Comparison of ENCODE assay signal across 25 cellular contexts in genomic region chr1:171699526-171699925, GRCh38. TPM values are rescaled to one million over a fixed set of nuclear protein-coding genes. Genes with fewer than 3 reads are reported as not detected.
"Had no signal": no experiment of that assay in that cellular context is flagged by ENCODE, and none has a peak within 500 bp of the region (broad histone marks: within the 10 kb centered on the region; RNA-seq: fewer than 3 reads in every experiment).

No MANE protein-coding gene starts in this region.

- H3K36me3 ChIP-seq: cardiac muscle cell, prostate gland had no signal

- H3K4me1 ChIP-seq: body of pancreas, heart left ventricle, prostate gland, right atrium auricular region, tibial artery had no signal

- ATAC-seq: activated CD4-positive, alpha-beta T cell treated with anti-CD3 and anti-CD28 coated beads for 36 hours; body of pancreas; heart left ventricle; left lobe of liver; T-cell had no signal

- H3K27me3 Mint-ChIP-seq: activated B cell treated with CpG ODN at 0.5 μM for 24 hours; activated CD4-positive, alpha-beta T cell treated with anti-CD3 and anti-CD28 coated beads for 36 hours; activated naive CD4-positive, alpha-beta T cell treated with anti-CD3 and anti-CD28 coated beads, Interleukin-2, amount 10 ng/mL, durations not matched to agents 7 days and 5 days; stimulated activated naive CD8-positive, alpha-beta T cell treated with anti-CD3 and anti-CD28 coated beads, Interleukin-15, Interleukin-2, amounts not matched to agents 100 ng/mL and 50 ng/mL, for 24 hours; T-cell had no signal

- H3K27me3 ChIP-seq: body of pancreas, cardiac muscle cell, heart left ventricle, right atrium auricular region, tibial artery had no signal

- H3K4me3 ChIP-seq: body of pancreas, cardiac muscle cell, heart left ventricle, lung, prostate gland, right atrium auricular region, tibial artery had no signal

- DNase-seq: activated B cell treated with CpG ODN at 0.5 μM for 24 hours; activated CD4-positive, alpha-beta T cell treated with anti-CD3 and anti-CD28 coated beads for 36 hours; activated CD4-positive, alpha-beta T cell treated with anti-CD3 and anti-CD28 coated beads, Interleukin-2, amount 50 U/mL, for 4 hours; activated CD8-positive, alpha-beta memory T cell treated with anti-CD3 and anti-CD28 coated beads, Interleukin-2, amount 50 U/mL, for 48 hours; activated effector memory CD4-positive, alpha-beta T cell treated with Interleukin-2 at 50 U/mL for 16 hours; activated naive CD4-positive, alpha-beta T cell treated with anti-CD3 and anti-CD28 coated beads, Interleukin-2, amount 10 ng/mL, durations not matched to agents 7 days and 5 days; activated T-cell treated with anti-CD3 and anti-CD28 coated beads, Interleukin-2, amount 50 U/mL, for 48 hours; body of pancreas; heart left ventricle; islet precursor cell; stimulated activated CD4-positive, alpha-beta T cell treated with anti-CD3 and anti-CD28 coated beads, Interleukin-1b, Interleukin-23, amount 100 ng/mL, for 48 hours; substantia nigra; T-cell; tibial artery had no signal

- H3K9me3 ChIP-seq: body of pancreas, prostate gland, right atrium auricular region, tibial artery had no signal

- H3K4me3 Mint-ChIP-seq: activated B cell treated with CpG ODN at 0.5 μM for 24 hours; activated CD4-positive, alpha-beta T cell treated with anti-CD3 and anti-CD28 coated beads for 36 hours; activated naive CD4-positive, alpha-beta T cell treated with anti-CD3 and anti-CD28 coated beads, Interleukin-2, amount 10 ng/mL, durations not matched to agents 7 days and 5 days; nephron; stimulated activated naive CD8-positive, alpha-beta T cell treated with anti-CD3 and anti-CD28 coated beads, Interleukin-15, Interleukin-2, amounts not matched to agents 100 ng/mL and 50 ng/mL, for 24 hours; T-cell had no signal

- H3K27ac ChIP-seq: body of pancreas, cardiac muscle cell, heart left ventricle, prostate gland, right atrium auricular region, tibial artery had no signal

- H3K4me1 Mint-ChIP-seq: activated B cell treated with CpG ODN at 0.5 μM for 24 hours; activated CD4-positive, alpha-beta T cell treated with anti-CD3 and anti-CD28 coated beads for 36 hours; activated naive CD4-positive, alpha-beta T cell treated with anti-CD3 and anti-CD28 coated beads, Interleukin-2, amount 10 ng/mL, durations not matched to agents 7 days and 5 days; nephron; T-cell had no signal

- H3K27ac Mint-ChIP-seq: activated B cell treated with CpG ODN at 0.5 μM for 24 hours; activated CD4-positive, alpha-beta T cell treated with anti-CD3 and anti-CD28 coated beads for 36 hours; activated naive CD4-positive, alpha-beta T cell treated with anti-CD3 and anti-CD28 coated beads, Interleukin-2, amount 10 ng/mL, durations not matched to agents 7 days and 5 days; stimulated activated naive CD8-positive, alpha-beta T cell treated with anti-CD3 and anti-CD28 coated beads, Interleukin-15, Interleukin-2, amounts not matched to agents 100 ng/mL and 50 ng/mL, for 24 hours; T-cell had no signal

RNA-seq across cellular contexts. Expression of gene MYOC, which starts 47.0 kb away (rescaled TPM):
- total RNA-seq: activated B cell treated with CpG ODN at 0.5 μM for 24 hours; activated CD4-positive, alpha-beta T cell treated with anti-CD3 and anti-CD28 coated beads for 36 hours; activated CD8-positive, alpha-beta memory T cell treated with anti-CD3 and anti-CD28 coated beads for 36 hours; epithelial cell of proximal tubule; fibroblast of villous mesenchyme; left lobe of liver; osteocyte; T-cell had no signal
- polyA plus RNA-seq: cardiac muscle cell had no signal
